Comparison of ENCODE assay signal across 14 cellular contexts in genomic region chr1:119702384-119702783, GRCh38. TPM values are rescaled to one million over a fixed set of nuclear protein-coding genes. Genes with fewer than 3 reads are reported as not detected.
A peak's percentile ranks its signal among the peaks of the same experiment; 100 is the strongest.
DNase-seq lines count a peak whose midpoint lies in the region; ATAC-seq and TF ChIP-seq lines count a peak whose summit lies in the region.
"Had no signal": no experiment of that assay in that cellular context is flagged by ENCODE, and none has a peak within 500 bp of the region (broad histone marks: within the 10 kb centered on the region; RNA-seq: fewer than 3 reads in every experiment).

No MANE protein-coding gene starts in this region.

- no peaks in the 10 kb centered on the region for H3K4me1 ChIP-seq in RWPE2 (ENCODE audit: insufficient read depth, poor library complexity, severe bottlenecking)

- peaks cover 10% of the 10 kb centered on the region for H3K9me3 ChIP-seq in RWPE2 (ENCODE audit: severe bottlenecking)
- H3K9me3 ChIP-seq: neutrophil had no signal

- H3K27me3 ChIP-seq in RWPE2 (ENCODE audit: insufficient read depth, poor library complexity, severe bottlenecking), result no peaks in the 10 kb centered on the region
- H3K27me3 ChIP-seq: neutrophil had no signal

- H3K27ac Mint-ChIP-seq in type B pancreatic cell, result no peak overlapping the region
- H3K27ac Mint-ChIP-seq in activated T-cell treated with anti-CD3 and anti-CD28 coated beads, Interleukin-2, amount 50 U/mL, for 24 hours, result no peak overlapping the region
- H3K27ac Mint-ChIP-seq: CD8-positive, alpha-beta memory T cell had no signal

- H3K27ac ChIP-seq in RWPE2 (ENCODE audit: poor library complexity, severe bottlenecking), result peak overlapping the region; percentile 18
- H3K27ac ChIP-seq: 22Rv1, neutrophil had no signal

- no peak overlapping the region for H3K4me3 Mint-ChIP-seq in type B pancreatic cell
- H3K4me3 Mint-ChIP-seq in activated T-cell treated with anti-CD3 and anti-CD28 coated beads, Interleukin-2, amount 50 U/mL, for 24 hours, result no peak overlapping the region
- H3K4me3 Mint-ChIP-seq: CD8-positive, alpha-beta memory T cell had no signal

- H3K27me3 Mint-ChIP-seq in type B pancreatic cell, result no peaks in the 10 kb centered on the region
- peaks cover 42% of the 10 kb centered on the region for H3K27me3 Mint-ChIP-seq in activated T-cell treated with anti-CD3 and anti-CD28 coated beads, Interleukin-2, amount 50 U/mL, for 24 hours

- peaks cover 7% of the 10 kb centered on the region for H3K4me1 Mint-ChIP-seq in type B pancreatic cell (ENCODE audit: unreplicated experiment)
- H3K4me1 Mint-ChIP-seq in activated T-cell treated with anti-CD3 and anti-CD28 coated beads, Interleukin-2, amount 50 U/mL, for 24 hours (ENCODE audit: low read depth), result no peaks in the 10 kb centered on the region
- H3K4me1 Mint-ChIP-seq: CD8-positive, alpha-beta memory T cell had no signal

- H3K36me3 ChIP-seq in RWPE2 (ENCODE audit: low read depth), result no peaks in the 10 kb centered on the region
- H3K36me3 ChIP-seq: neutrophil had no signal

- DNase-seq in NOMO-1 treated with DMSO at 0.1 percent for 48 hours (lab: John Stamatoyannopoulos, UW; ENCODE audit: unreplicated experiment) (peak; percentile 2), NOMO-1 treated with dmso at 0.1 percent for 144 hours (lab: John Stamatoyannopoulos, UW; ENCODE audit: unreplicated experiment) (no peak), RWPE2 (ENCODE audit: low spot score) (peak; percentile 73), stromal cell of bone marrow (ENCODE audit: low read depth) (peak; percentile 84), type B pancreatic cell (ENCODE audit: extremely low spot score, unreplicated experiment) (no peak), occipital lobe (lab: John Stamatoyannopoulos, UW) (no peak)
- no peak for DNase-seq in activated T-cell treated with anti-CD3 and anti-CD28 coated beads, Interleukin-2, amount 50 U/mL, for 24 hours
- DNase-seq: caudate nucleus; CD8-positive, alpha-beta memory T cell; NCI-H2029; stimulated activated naive CD4-positive, alpha-beta T cell treated with Interleukin-2 at 50 U/mL for 16 hours had no signal

- peaks cover 22% of the 10 kb centered on the region for H3K9me3 Mint-ChIP-seq in type B pancreatic cell
- H3K9me3 Mint-ChIP-seq in activated T-cell treated with anti-CD3 and anti-CD28 coated beads, Interleukin-2, amount 50 U/mL, for 24 hours, result peaks cover 21% of the 10 kb centered on the region

- no peaks in the 10 kb centered on the region for H3K36me3 Mint-ChIP-seq in type B pancreatic cell
- no peaks in the 10 kb centered on the region for H3K36me3 Mint-ChIP-seq in activated T-cell treated with anti-CD3 and anti-CD28 coated beads, Interleukin-2, amount 50 U/mL, for 24 hours (ENCODE audit: low read depth)
- H3K36me3 Mint-ChIP-seq: CD8-positive, alpha-beta memory T cell had no signal

- peak; percentile 91 for ATAC-seq in RWPE2 (ENCODE audit: low read depth)
- ATAC-seq in esophagus mucosa, result peak; percentile 77

- H3K4me3 ChIP-seq in RWPE2 (ENCODE audit: severe bottlenecking), result no peak overlapping the region

- TF ChIP-seq CTCF in RWPE2 (IDR thresholded peaks at IDR 0.05; ENCODE audit: poor library complexity, severe bottlenecking) (no peak), type B pancreatic cell (conservative IDR thresholded peaks at IDR 0.05) (no peak)

RNA-seq across cellular contexts. Expression of gene PHGDH, which starts 9.3 kb away (rescaled TPM):
- 108 TPM for total RNA-seq in esophagus mucosa
- total RNA-seq in type B pancreatic cell (ENCODE audit: low replicate concordance), result 195 and 217 TPM in 2 replicates
- 19.0 TPM for total RNA-seq in occipital lobe

RNA-seq across cellular contexts. Expression of gene ZNF697, which starts 54.3 kb away (rescaled TPM):
- total RNA-seq in esophagus mucosa, result 1.00 TPM
- 9.9 and 11.8 TPM in 2 replicates for total RNA-seq in type B pancreatic cell (ENCODE audit: low replicate concordance)
- 31.8 TPM for total RNA-seq in occipital lobe

Comparison
In these comparisons a context has a peak if more than half of its experiments do, and no peak if none do; other contexts are left out.
1. DNase-seq: peak in NOMO-1 treated with DMSO at 0.1 percent for 48 hours (single experiment), RWPE2 (single experiment) and stromal cell of bone marrow (single experiment); none in NOMO-1 treated with dmso at 0.1 percent for 144 hours (single experiment), type B pancreatic cell (single experiment), activated T-cell treated with anti-CD3 and anti-CD28 coated beads, Interleukin-2, amount 50 U/mL, for 24 hours (single experiment) and occipital lobe (single experiment).